ENCODE assay signal across 8 cellular contexts in the genomic region with DNA sequence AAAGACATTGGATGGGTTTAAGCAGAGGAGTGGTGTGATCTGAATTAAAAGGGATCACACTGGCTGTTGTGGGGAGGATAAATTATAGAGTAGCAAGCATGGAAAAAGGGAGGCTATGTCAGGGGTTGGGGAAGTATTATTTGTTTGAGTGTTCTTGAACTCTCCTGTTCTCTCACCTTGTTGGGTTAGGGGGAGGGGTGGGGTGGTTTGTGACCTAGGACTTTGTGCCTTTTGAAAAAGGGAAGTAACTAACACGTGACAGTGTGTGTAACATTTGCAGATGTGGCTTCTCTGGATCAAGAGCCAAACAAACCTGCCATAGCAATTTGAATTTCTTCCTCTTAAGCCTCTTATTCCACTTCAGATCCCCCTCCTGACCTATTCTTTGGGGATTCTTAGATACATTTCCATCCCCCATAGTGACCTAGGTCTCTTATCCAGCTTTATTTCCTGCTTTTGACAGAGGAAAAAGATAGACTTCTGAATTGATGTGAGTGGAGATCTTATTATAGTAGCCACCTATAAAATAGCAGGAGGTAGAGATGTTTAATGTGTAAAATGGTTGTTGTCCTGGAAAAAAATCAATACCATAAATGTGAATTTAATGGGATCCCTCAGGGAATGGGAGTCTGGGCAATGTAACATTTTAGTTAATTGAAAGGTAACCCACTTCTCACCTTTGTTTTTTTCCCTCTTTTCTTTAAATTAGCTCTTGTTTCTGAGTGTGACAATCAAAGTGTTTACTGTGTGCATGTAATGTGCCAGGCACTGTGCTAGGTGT.
A peak's percentile ranks its signal among the peaks of the same experiment; 100 is the strongest.
DNase-seq lines count a peak whose midpoint lies in the region; ATAC-seq lines count a peak whose summit lies in the region.

No MANE protein-coding gene starts in this region.

- intact Hi-C loops in left colon (cut with DNase I, micrococcal nuclease), result no loop called here

- peak; percentile 80 for DNase-seq in NCI-H1092 treated with DMSO at 0.1 percent for 48 hours (lab: John Stamatoyannopoulos, UW)
- DNase-seq in left colon, result peak; percentile 37 to 44
- DNase-seq in hippocampal formation (lab: John Stamatoyannopoulos, UW), result no peak
- no peak for DNase-seq in cerebellar nuclear complex (lab: John Stamatoyannopoulos, UW)
- DNase-seq in NCI-H187 (lab: John Stamatoyannopoulos, UW), result no peak
- DNase-seq in HK-2 (ENCODE audit: unreplicated experiment), result no peak

- peak; percentile 64 for ATAC-seq in GM18873 (IDR thresholded peaks at IDR 0.05; ENCODE audit: low FRiP score, unreplicated experiment)
- ATAC-seq in HG02623 (IDR thresholded peaks at IDR 0.05; ENCODE audit: unreplicated experiment), result peak; percentile 69
- peak; percentile 84 for ATAC-seq in left colon

Comparison
In these comparisons a context has a peak if more than half of its experiments do, and no peak if none do; other contexts are left out.
1. DNase-seq: peak in NCI-H1092 treated with DMSO at 0.1 percent for 48 hours (single experiment) and left colon (2 of 2); none in hippocampal formation (0 of 2), cerebellar nuclear complex (0 of 2), NCI-H187 (0 of 2) and HK-2 (single experiment).
2. Peak in every context shown above with its lines, with median percentiles within 50 percentile points of each other: ATAC-seq.